In the genomic region with DNA sequence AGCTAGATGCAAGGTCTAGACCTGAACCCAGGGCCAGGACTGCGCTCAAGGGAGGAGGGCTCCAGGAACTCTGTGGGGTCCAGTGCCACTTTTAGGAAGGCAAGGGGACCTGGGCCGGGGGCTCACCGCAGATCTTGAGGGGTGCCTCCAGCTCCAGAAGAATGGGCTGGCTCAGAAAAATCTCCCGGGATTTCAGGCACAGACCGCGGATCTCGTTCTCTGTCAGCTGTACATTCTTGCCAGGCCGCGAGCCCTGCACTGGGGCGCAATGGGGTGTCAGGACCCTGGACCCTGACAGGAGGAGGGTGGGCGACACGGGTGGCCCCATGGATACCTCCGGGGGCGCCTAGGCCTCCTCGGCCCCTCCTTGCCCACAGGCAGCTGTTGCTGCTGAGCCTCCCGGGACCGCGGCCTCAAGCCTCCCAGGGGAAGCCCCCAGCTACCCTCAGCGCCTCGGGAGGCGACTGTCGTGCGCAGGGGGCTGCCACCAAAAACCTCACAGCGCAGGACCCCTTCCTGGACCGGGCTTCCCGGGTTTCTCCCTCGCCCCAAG, we compare ENCODE assay signal across 8 cellular contexts. TPM values are rescaled to one million over a fixed set of nuclear protein-coding genes. Genes with fewer than 3 reads are reported as not detected.
A peak's percentile ranks its signal among the peaks of the same experiment; 100 is the strongest.
DNase-seq lines count a peak whose midpoint lies in the region; ATAC-seq, FAIRE-seq and TF ChIP-seq lines count a peak whose summit lies in the region.

No MANE protein-coding gene starts in this region.

- peak overlapping the region; percentile 95 for H3K27ac ChIP-seq in angular gyrus (ENCODE audit: low read depth, low read length)
- H3K27ac ChIP-seq in left lung, result peak overlapping the region; percentile 89 to 96
- H3K27ac ChIP-seq in tibial artery, result peak overlapping the region; percentile 91 to 95

- FAIRE-seq in HTR-8/SVneo (lab: Jason Lieb, UNC), result no peak

- DNase-seq in left lung, result peak in 1 of 2 donors; percentile 86
- DNase-seq in tibial artery, result no peak
- DNase-seq in HTR-8/SVneo (ENCODE audit: insufficient read length, low spot score), result no peak
- DNase-seq in activated CD4-positive, alpha-beta T cell treated with anti-CD3 and anti-CD28 coated beads for 48 hours, result no peak
- no peak for DNase-seq in NCI-H1092 treated with DMSO at 0.1 percent for 48 hours (lab: John Stamatoyannopoulos, UW)

- no peak for TF ChIP-seq CTCF in left lung (IDR thresholded peaks at IDR 0.05)
- TF ChIP-seq CTCF in tibial artery (IDR thresholded peaks at IDR 0.05), result no peak

- intact Hi-C loops in left lung (cut with DNase I) (no loop called here), tibial artery (cut with DNase I; ENCODE audit: low total_unique reads) (loop anchor here (5.0 kb wide), 1 partner anchor 66 kb away; the partner anchor contains the start of gene TMEM134)

- H3K9me3 ChIP-seq in left lung, result no peaks in the 10 kb centered on the region
- H3K9me3 ChIP-seq in tibial artery, result no peaks in the 10 kb centered on the region

- H3K4me3 ChIP-seq in left lung (peak overlapping the region; percentile 91 to 98), tibial artery (peak overlapping the region; percentile 89)

- peak; percentile 6 for ATAC-seq in GM19043 (IDR thresholded peaks at IDR 0.05; ENCODE audit: low read depth, unreplicated experiment)
- ATAC-seq in HG03103 (IDR thresholded peaks at IDR 0.05; ENCODE audit: low read depth, unreplicated experiment), result peak; percentile 1
- ATAC-seq in left lung, result no peak

- H3K36me3 ChIP-seq in left lung (peaks cover 0 to 45% of the 10 kb centered on the region in 2 donors), tibial artery (peaks cover 21 to 39% (median 38%) of the 10 kb centered on the region in 3 donors)

- H3K27me3 ChIP-seq in left lung (no peaks in the 10 kb centered on the region), tibial artery (peaks cover 0 to 23% of the 10 kb centered on the region in 2 donors)

- H3K4me1 ChIP-seq in left lung (peaks cover 16 to 78% of the 10 kb centered on the region in 2 donors), tibial artery (peaks cover 0 to 31% (median 25%) of the 10 kb centered on the region in 4 donors)

RNA-seq across cellular contexts. Expression of gene PPP1CA, which starts 0.6 kb away (rescaled TPM):
- 100 to 1,000 TPM; 138 to 173 TPM for total RNA-seq in left lung

RNA-seq across cellular contexts. Expression of gene TBC1D10C, which starts 2.9 kb away (rescaled TPM):
- 10 to 100 TPM in 1 of 2 donors, 1 to 10 TPM in 1; 8.0 to 15.5 TPM for total RNA-seq in left lung

RNA-seq across cellular contexts. Expression of gene RAD9A, which starts 9.2 kb away (rescaled TPM):
- total RNA-seq in left lung, result 10 to 100 TPM; 18.4 to 21.5 TPM

RNA-seq across cellular contexts. Expression of gene CARNS1, which starts 14.5 kb away (rescaled TPM):
- 1 to 10 TPM in 1 of 2 donors, under 1 TPM in 1; 0.71 to 1.2 TPM for total RNA-seq in left lung

RNA-seq across cellular contexts. Expression of gene RPS6KB2, which starts 27.3 kb away (rescaled TPM):
- total RNA-seq in left lung, result 10 to 100 TPM; 37.7 to 44.1 TPM
